1 cellular context compared by ENCODE assay signal in genomic region chr22:21594865-21595452, GRCh38.
TF ChIP-seq lines count a peak whose summit lies in the region.

No MANE protein-coding gene starts in this region.

TF ChIP-seq in GM23338, 12 proteins besides CTCF, POLR2A, EP300 and RAD21:
- TF ChIP-seq ZNF462 (CRISPR knock-in tag; IDR thresholded peaks at IDR 0.05) (no peak), EZH2 (IDR thresholded peaks at IDR 0.05; ENCODE audit: low read depth, unreplicated experiment) (no peak), ZNF114 (CRISPR knock-in tag; IDR thresholded peaks at IDR 0.05) (no peak), REST (IDR thresholded peaks at IDR 0.05; ENCODE audit: unreplicated experiment) (no peak), ZNF331 (CRISPR knock-in tag; IDR thresholded peaks at IDR 0.05; ENCODE audit: low read depth) (no peak), STAT1 (IDR thresholded peaks at IDR 0.05; ENCODE audit: unreplicated experiment) (no peak), ETS1 (IDR thresholded peaks at IDR 0.05) (no peak)
TF ChIP-seq in GM23338: peak in this region for 0.
